Comparison of ENCODE assay signal across 12 cellular contexts in the genomic region with DNA sequence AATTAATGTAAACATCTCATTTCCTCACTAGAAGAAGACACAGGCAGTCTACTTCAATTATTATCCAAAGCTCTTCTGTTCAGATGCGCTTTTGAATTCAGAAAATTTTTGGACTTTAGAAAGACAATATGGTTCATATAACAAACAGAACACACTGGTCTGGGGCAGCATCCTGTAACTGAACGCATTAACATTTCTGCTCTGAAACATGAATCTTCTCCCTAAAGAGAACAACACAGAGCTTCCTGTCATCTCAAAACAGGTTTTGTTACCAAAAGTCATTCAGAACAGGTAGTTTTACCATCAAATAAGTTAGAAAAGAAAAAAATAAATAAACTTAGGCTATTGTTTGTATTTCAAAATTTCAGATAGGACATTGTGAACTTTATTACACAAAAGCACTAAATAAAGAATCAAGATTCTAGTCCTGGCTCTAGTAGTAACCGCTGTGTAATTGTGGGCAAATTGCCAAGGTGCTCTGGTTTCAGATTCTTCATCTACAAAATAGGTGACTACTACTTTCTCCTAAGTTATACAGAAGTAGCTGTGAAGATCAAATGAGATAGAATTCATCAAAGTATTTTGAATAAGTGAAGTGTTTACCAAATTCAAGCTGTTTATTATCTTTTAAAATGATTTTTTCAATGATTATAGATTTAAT.
DNase-seq lines count a peak whose midpoint lies in the region; ATAC-seq and TF ChIP-seq lines count a peak whose summit lies in the region.
"Had no signal": no experiment of that assay in that cellular context is flagged by ENCODE, and none has a peak within 500 bp of the region (broad histone marks: within the 10 kb centered on the region; RNA-seq: fewer than 3 reads in every experiment).

No MANE protein-coding gene starts in this region.

- no peak for TF ChIP-seq EP300 in transverse colon (IDR thresholded peaks at IDR 0.05; ENCODE audit: low read depth)

- CTCF ChIA-PET in RWPE1 (lab: Yijun Ruan, JAX), result no interaction called here

- POLR2A ChIA-PET in RWPE1 (lab: Yijun Ruan, JAX; ENCODE audit: low non-redundant PET), result interaction anchor here (0.6 kb wide), 1 partner anchor 197 kb away, joined by 4 read pairs; no protein-coding TSS in a partner anchor

- ATAC-seq in Right ventricle myocardium inferior, result peak; percentile 46
- peak in 1 of 2 donors; percentile 55 for ATAC-seq in left cardiac atrium
- no peak for ATAC-seq in GM21360 (IDR thresholded peaks at IDR 0.05; ENCODE audit: unreplicated experiment)

- DNase-seq in Right ventricle myocardium inferior (ENCODE audit: missing footprints) (no peak), left ventricle myocardium inferior (no peak), SK-N-MC (ENCODE audit: low read depth, low spot score) (no peak), left cardiac atrium (peak; percentile 31), transverse colon (peak; percentile 31), epidermal melanocyte (ENCODE audit: insufficient read length, low spot score) (no peak), RWPE1 (ENCODE audit: low spot score) (no peak)
- DNase-seq: activated T-cell treated with anti-CD3 and anti-CD28 coated beads, Interleukin-2, amount 50 U/mL, for 1 hour had no signal

- TF ChIP-seq POLR2A in transverse colon (IDR thresholded peaks at IDR 0.05), result no peak

- TF ChIP-seq CTCF in left ventricle myocardium inferior (IDR thresholded peaks at IDR 0.05; ENCODE audit: borderline replicate concordance) (no peak), transverse colon (IDR thresholded peaks at IDR 0.05) (no peak), RWPE1 (conservative IDR thresholded peaks at IDR 0.05; ENCODE audit: low read depth) (no peak)

- H3K4me3 ChIP-seq in left ventricle myocardium inferior (no peak overlapping the region), SK-N-MC (no peak overlapping the region), transverse colon (no peak overlapping the region)
- H3K4me3 ChIP-seq: breast epithelium, GM12878, mucosa of descending colon had no signal

- H3K9me3 ChIP-seq in left ventricle myocardium inferior (replicated peaks) (peaks cover 5% of the 10 kb centered on the region), SK-N-MC (ENCODE audit: low read depth, low read length) (no peaks in the 10 kb centered on the region), transverse colon (no peaks in the 10 kb centered on the region)
- H3K9me3 ChIP-seq: mucosa of descending colon had no signal

- intact Hi-C loops in Right ventricle myocardium inferior (cut with DNase I), result no loop called here
- intact Hi-C loops in left ventricle myocardium inferior (cut with micrococcal nuclease), result no loop called here
- intact Hi-C loops in left cardiac atrium (cut with DNase I), result no loop called here
- intact Hi-C loops in transverse colon (cut with DNase I; ENCODE audit: low total_unique reads), result no loop called here

- no peak overlapping the region for H3K9ac ChIP-seq in SK-N-MC (ENCODE audit: insufficient read length)

- 67 to 70% methylated on average over 3 of the region's 3 CpGs for whole genome bisulfite sequencing in transverse colon (ENCODE audit: low coverage in 1 of 2), 2 donors

- H3K36me3 ChIP-seq in left ventricle myocardium inferior (no peaks in the 10 kb centered on the region), SK-N-MC (ENCODE audit: insufficient read depth, low read length) (no peaks in the 10 kb centered on the region), transverse colon (no peaks in the 10 kb centered on the region)
- H3K36me3 ChIP-seq: breast epithelium had no signal

- H3K27me3 ChIP-seq in left ventricle myocardium inferior (ENCODE audit: low read depth) (no peaks in the 10 kb centered on the region), transverse colon (no peaks in the 10 kb centered on the region)
- H3K27me3 ChIP-seq: breast epithelium had no signal

- in situ Hi-C loops in transverse colon (cut with MboI; ENCODE audit: low pct_ligation_motif_present in 1 of 4, low pct_unique_long_range_greater_than_20kb in 1 of 4, low sequenced_read_pairs in 3 of 4), result no loop called here

- peaks cover 20% of the 10 kb centered on the region for H3K4me1 ChIP-seq in left ventricle myocardium inferior
- peaks cover 0 to 13% (median 2%) of the 10 kb centered on the region in 4 donors for H3K4me1 ChIP-seq in transverse colon
- H3K4me1 ChIP-seq: breast epithelium had no signal

- no peak overlapping the region for H3K27ac ChIP-seq in left ventricle myocardium inferior (replicated peaks)
- 0 out of 2 replicates have a peak overlapping the region, but pooled peaks have one; percentile 10 for H3K27ac ChIP-seq in SK-N-MC
- H3K27ac ChIP-seq in transverse colon, result no peak overlapping the region
- H3K27ac ChIP-seq in RWPE1, result no peak overlapping the region
- H3K27ac ChIP-seq: breast epithelium had no signal

Comparison
In these comparisons a context has a peak if more than half of its experiments do, and no peak if none do; other contexts are left out.
1. DNase-seq: peak in left cardiac atrium (single experiment) and transverse colon (single experiment); none in Right ventricle myocardium inferior (single experiment), left ventricle myocardium inferior (single experiment), SK-N-MC (single experiment), epidermal melanocyte (single experiment) and RWPE1 (single experiment).